ENCODE assay signal across 16 cellular contexts in genomic region chr2:134295441-134295840, GRCh38. TPM values are rescaled to one million over a fixed set of nuclear protein-coding genes. Genes with fewer than 3 reads are reported as not detected.
DNase-seq lines count a peak whose midpoint lies in the region; ATAC-seq and TF ChIP-seq lines count a peak whose summit lies in the region.
"Had no signal": no experiment of that assay in that cellular context is flagged by ENCODE, and none has a peak within 500 bp of the region (broad histone marks: within the 10 kb centered on the region; RNA-seq: fewer than 3 reads in every experiment).

No MANE protein-coding gene starts in this region.

- no peak overlapping the region for H3K9ac ChIP-seq in smooth muscle cell (ENCODE audit: low read depth)

- H3K4me3 ChIP-seq in Peyer's patch (no peak overlapping the region), smooth muscle cell (no peak overlapping the region)
- H3K4me3 ChIP-seq: left lung had no signal

- H3K36me3 ChIP-seq in Peyer's patch: peaks cover 0 to 4% (median 0%) of the 10 kb centered on the region in 3 donors
- H3K36me3 ChIP-seq in smooth muscle cell (ENCODE audit: low read depth): no peaks in the 10 kb centered on the region
- H3K36me3 ChIP-seq: left lung had no signal

- no peaks in the 10 kb centered on the region for H3K9me3 ChIP-seq in CD4-positive, alpha-beta T cell (ENCODE audit: control insufficient read depth, low read length)
- H3K9me3 ChIP-seq in Peyer's patch (no peaks in the 10 kb centered on the region), smooth muscle cell (replicated peaks; ENCODE audit: low read depth) (no peaks in the 10 kb centered on the region)
- H3K9me3 ChIP-seq: left lung had no signal

- peaks cover 9% of the 10 kb centered on the region for H3F3A ChIP-seq in smooth muscle cell (ENCODE audit: low read depth)

- H3K36me3 Mint-ChIP-seq in CD4-positive, alpha-beta T cell (ENCODE audit: low read depth): peaks cover 17% of the 10 kb centered on the region

- no peak for DNase-seq in CD4-positive, alpha-beta T cell
- DNase-seq in Peyer's patch (no peak), left ventricle myocardium superior (no peak), smooth muscle cell (lab: John Stamatoyannopoulos, UW; ENCODE audit: unreplicated experiment) (no peak), cortex of kidney (lab: John Stamatoyannopoulos, UW) (no peak), GM13977 (ENCODE audit: low spot score) (no peak)
- DNase-seq: activated B cell treated with CpG ODN at 0.5 μM for 24 hours, cerebellar nuclear complex, GOT3, left lung, NCI-H446 treated with DMSO at 0.1 percent for 48 hours, PC-3, small intestine had no signal

- H3K27ac Mint-ChIP-seq in CD4-positive, alpha-beta T cell: no peak overlapping the region
- H3K27ac Mint-ChIP-seq: activated B cell treated with CpG ODN at 0.5 μM for 24 hours; activated naive CD8-positive, alpha-beta T cell had no signal

- POLR2A ChIA-PET in CD4-positive, alpha-beta T cell (lab: Charles Lee): no interaction called here

- H3K9me3 Mint-ChIP-seq in CD4-positive, alpha-beta T cell: no peaks in the 10 kb centered on the region
- H3K9me3 Mint-ChIP-seq: activated B cell treated with CpG ODN at 0.5 μM for 24 hours had no signal

- H3K27me3 Mint-ChIP-seq in CD4-positive, alpha-beta T cell: no peaks in the 10 kb centered on the region
- H3K27me3 Mint-ChIP-seq: activated B cell treated with CpG ODN at 0.5 μM for 24 hours; activated naive CD8-positive, alpha-beta T cell had no signal

- H3K4me3 Mint-ChIP-seq in CD4-positive, alpha-beta T cell: peak overlapping the region; percentile 5

- no peak for ATAC-seq in CD4-positive, alpha-beta T cell (ENCODE audit: poor library complexity)
- peak; percentile 66 for ATAC-seq in left ventricle myocardium superior
- no peak for ATAC-seq in HG03108 (IDR thresholded peaks at IDR 0.05; ENCODE audit: unreplicated experiment)
- ATAC-seq in HG03439 (IDR thresholded peaks at IDR 0.05; ENCODE audit: unreplicated experiment): no peak
- ATAC-seq: left lung had no signal

- peaks cover 9% of the 10 kb centered on the region for H3K79me2 ChIP-seq in smooth muscle cell (ENCODE audit: low read depth)

- no peaks in the 10 kb centered on the region for H3K27me3 ChIP-seq in CD4-positive, alpha-beta T cell (ENCODE audit: control insufficient read depth, insufficient read depth, low read length)
- H3K27me3 ChIP-seq in Peyer's patch (no peaks in the 10 kb centered on the region), smooth muscle cell (ENCODE audit: low read depth) (no peaks in the 10 kb centered on the region)
- H3K27me3 ChIP-seq: left lung had no signal

- intact Hi-C loops in CD4-positive, alpha-beta T cell (cut with DNase I, micrococcal nuclease): no loop called here
- intact Hi-C loops in left ventricle myocardium superior (cut with micrococcal nuclease): no loop called here

- H3K27ac ChIP-seq in CD4-positive, alpha-beta T cell (ENCODE audit: low read depth, low read length): no peak overlapping the region
- peak overlapping the region in 3 of 4 donors; percentile 35 to 67 (median 66) for H3K27ac ChIP-seq in Peyer's patch
- peak overlapping the region; percentile 1 for H3K27ac ChIP-seq in smooth muscle cell (ENCODE audit: low read depth)

- H4K20me1 ChIP-seq in smooth muscle cell (ENCODE audit: low read depth): no peaks in the 10 kb centered on the region

- WGBS in smooth muscle cell (ENCODE audit: low lambda C conversion rate): 49% methylated on average over 3 of the region's 3 CpGs

- peak overlapping the region; percentile 25 for H3K4me2 ChIP-seq in smooth muscle cell

- peaks cover 28% of the 10 kb centered on the region for H3K4me1 Mint-ChIP-seq in CD4-positive, alpha-beta T cell (ENCODE audit: low read depth)

- no peak for TF ChIP-seq CTCF in CD4-positive, alpha-beta T cell (IDR thresholded peaks at IDR 0.05)
- TF ChIP-seq CTCF in Peyer's patch (IDR thresholded peaks at IDR 0.05): no peak
- TF ChIP-seq CTCF in smooth muscle cell (IDR thresholded peaks at IDR 0.05; ENCODE audit: borderline replicate concordance, insufficient read depth, poor library complexity, severe bottlenecking): no peak
- TF ChIP-seq CTCF in GM13977 (IDR thresholded peaks at IDR 0.05; ENCODE audit: extremely low read depth, insufficient read depth, missing control alignments): no peak

- TF ChIP-seq POLR2A in Peyer's patch (IDR thresholded peaks at IDR 0.05): no peak

- H3K4me1 ChIP-seq in Peyer's patch (peaks cover 0 to 26% (median 23%) of the 10 kb centered on the region in 4 donors), smooth muscle cell (ENCODE audit: low read depth) (peaks cover 3% of the 10 kb centered on the region)

- H2AFZ ChIP-seq in smooth muscle cell (ENCODE audit: low read depth): no peak overlapping the region

- CTCF ChIA-PET in CD4-positive, alpha-beta T cell (lab: Charles Lee): no interaction called here

- in situ Hi-C loops in GM13977 (cut with MboI; ENCODE audit: low pct_unique_long_range_greater_than_20kb, low sequenced_read_pairs, unreplicated experiment): no loop called here

RNA-seq across cellular contexts. Expression of gene MGAT5, which starts 41.6 kb away (rescaled TPM):
- 10 to 100 TPM; 77.5 to 77.8 TPM for total RNA-seq in CD4-positive, alpha-beta T cell
- total RNA-seq in Peyer's patch: 100 to 1,000 TPM; 106 to 182 (median 117) TPM
- 98.1 TPM for total RNA-seq in left ventricle myocardium superior
- total RNA-seq in smooth muscle cell: 33.8 and 49.1 TPM in 2 replicates
- polyA plus RNA-seq in smooth muscle cell: 4.5 and 5.0 TPM in 2 replicates
